11 cellular contexts compared by ENCODE assay signal in the genomic region with DNA sequence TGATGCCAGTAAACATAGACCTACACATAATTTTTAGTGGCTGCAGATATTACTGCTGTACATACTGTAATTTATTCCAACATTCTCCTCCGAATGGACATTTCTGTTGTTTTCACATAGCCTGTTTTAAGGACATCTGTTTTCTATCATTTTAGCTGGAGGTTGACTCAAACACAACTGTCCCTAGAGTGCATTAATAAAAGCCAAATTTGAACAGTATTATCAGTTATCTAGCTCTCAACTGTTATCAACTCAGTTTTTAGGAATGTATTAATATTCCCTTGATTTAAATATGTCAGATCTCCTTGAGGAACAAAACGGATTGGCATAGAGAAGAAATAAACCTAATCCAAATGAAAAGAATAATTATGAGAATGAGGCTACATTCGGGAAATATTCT. TPM values are rescaled to one million over a fixed set of nuclear protein-coding genes. Genes with fewer than 3 reads are reported as not detected.
"Had no signal": no experiment of that assay in that cellular context is flagged by ENCODE, and none has a peak within 500 bp of the region (broad histone marks: within the 10 kb centered on the region; RNA-seq: fewer than 3 reads in every experiment).

No MANE protein-coding gene starts in this region.

- H3K4me3 ChIP-seq: GM23248, GM23338, HAP-1 had no signal

- DNase-seq: GM23248, GOT3, H7, H9, HCEC 1CT, HFFc6 had no signal

- H3K36me3 ChIP-seq: HAP-1 had no signal

- H3K4me2 ChIP-seq: GM23338 had no signal

- H3K4me1 ChIP-seq: HAP-1 had no signal

- H3K9me3 ChIP-seq: HAP-1 had no signal

- H2AFZ ChIP-seq: GM23248, GM23338 had no signal

- FAIRE-seq: H1, H54 had no signal

- H3K27ac Mint-ChIP-seq: GM23338, H9, HFFc6 had no signal

- H3K27ac ChIP-seq: GM23248 had no signal

- H3K9ac ChIP-seq: GM23248 had no signal

- ATAC-seq: GM23338, HCT116 had no signal

- H3K9me3 Mint-ChIP-seq: H9 had no signal

- H3K4me1 Mint-ChIP-seq: GM23338, H9 had no signal

- H3K4me3 Mint-ChIP-seq: GM23338, H9, HFFc6 had no signal

RNA-seq across cellular contexts. Expression of gene PIWIL1, which starts 17.1 kb away (rescaled TPM):
- total RNA-seq: GM23248, GM23338, H1, H7, H9, HFFc6 had no signal
- polyA plus RNA-seq: GM23248, GM23338, H1 had no signal
